14 cellular contexts compared by ENCODE assay signal in genomic region chr5:125232779-125233230, GRCh38.
DNase-seq lines count a peak whose midpoint lies in the region; ATAC-seq, FAIRE-seq and TF ChIP-seq lines count a peak whose summit lies in the region.
"Had no signal": no experiment of that assay in that cellular context is flagged by ENCODE, and none has a peak within 500 bp of the region (broad histone marks: within the 10 kb centered on the region; RNA-seq: fewer than 3 reads in every experiment).

No MANE protein-coding gene starts in this region.

- H3K4me3 ChIP-seq in AG09309 (ENCODE audit: control insufficient read depth, low read depth, low read length), result no peak overlapping the region

- DNase-seq in AG09309 (ENCODE audit: low read depth) (peak; percentile 90), LHCN-M2 (ENCODE audit: low read depth) (peak; percentile 43), kidney tubule cell (ENCODE audit: low spot score) (peak; percentile 9), SW480 (ENCODE audit: low spot score) (no peak), iPS-NIHi7 (ENCODE audit: extremely low spot score) (no peak), COLO668 (lab: John Stamatoyannopoulos, UW; ENCODE audit: unreplicated experiment) (no peak)
- DNase-seq: activated CD4-positive, alpha-beta T cell treated with anti-CD3 and anti-CD28 coated beads, Interleukin-2, amount 50 U/mL, for 1 hour; CD4-positive, CD25-positive, alpha-beta regulatory T cell; Karpas-422; stimulated activated naive CD8-positive, alpha-beta T cell treated with anti-CD3 and anti-CD28 coated beads, Interleukin-15, amount 100 ng/mL, for 72 hours; T-helper 1 cell had no signal

- no peak for ATAC-seq in HG02840 (IDR thresholded peaks at IDR 0.05; ENCODE audit: low FRiP score, unreplicated experiment)
- ATAC-seq: stimulated activated naive CD8-positive, alpha-beta T cell treated with anti-CD3 and anti-CD28 coated beads, Interleukin-15, amount 100 ng/mL, for 72 hours had no signal

- peak; percentile 29 for FAIRE-seq in endometrium (lab: Jason Lieb, UNC)
- FAIRE-seq: frontal cortex had no signal

- TF ChIP-seq CTCF in AG09309 (IDR thresholded peaks at IDR 0.05; ENCODE audit: control insufficient read depth, insufficient read depth, low read depth, low read length, missing control alignments), result no peak

Comparison
In these comparisons a context has a peak if more than half of its experiments do, and no peak if none do; other contexts are left out.
1. DNase-seq: peak in AG09309 (single experiment), LHCN-M2 (single experiment) and kidney tubule cell (single experiment); none in SW480 (single experiment), iPS-NIHi7 (single experiment) and COLO668 (single experiment).